1 cellular context compared by ENCODE assay signal in the genomic region with DNA sequence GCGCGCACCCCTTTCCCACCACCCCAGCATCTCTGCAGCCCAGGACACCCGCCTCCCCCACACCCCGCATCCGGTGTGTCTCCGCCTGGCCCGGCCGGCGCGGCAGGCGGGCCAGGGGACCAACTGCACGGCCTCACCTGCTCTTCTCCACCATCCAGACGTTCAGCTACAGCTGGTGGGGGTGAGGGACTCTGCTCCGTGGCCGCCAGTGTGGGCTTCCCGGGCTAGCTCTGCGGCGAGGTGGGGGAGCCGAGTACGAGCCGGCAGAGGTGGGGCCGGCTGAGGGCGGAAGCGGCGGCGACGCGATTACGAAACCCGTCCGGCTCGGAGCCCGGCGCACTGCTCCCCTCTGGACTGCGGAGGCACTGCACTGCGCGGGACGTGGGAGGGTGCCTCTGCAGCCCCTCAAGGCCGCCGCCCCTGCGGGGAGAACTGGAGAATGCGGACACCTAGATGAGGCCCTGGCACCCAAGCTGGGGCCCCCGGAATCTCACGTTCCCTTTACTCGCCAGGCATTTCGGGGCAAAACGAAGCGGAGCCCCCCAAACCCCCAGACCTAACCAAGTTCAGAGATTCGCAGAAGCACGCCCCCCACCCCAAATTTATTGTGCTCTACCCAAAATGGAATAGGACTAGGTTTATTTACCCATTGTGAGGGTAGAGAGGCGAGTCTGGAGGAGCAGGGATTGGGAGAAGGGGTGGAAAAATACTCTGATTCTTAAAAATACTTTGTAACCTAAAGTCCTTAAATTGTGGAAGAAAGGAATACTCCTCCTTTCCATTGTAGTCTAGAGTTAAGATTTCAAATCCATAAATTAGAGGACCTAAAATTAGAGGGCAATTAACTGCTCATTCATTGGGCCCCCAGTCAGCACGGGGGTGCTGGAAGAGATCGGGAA.
TF ChIP-seq lines count a peak whose summit lies in the region.

A gene with protein sequence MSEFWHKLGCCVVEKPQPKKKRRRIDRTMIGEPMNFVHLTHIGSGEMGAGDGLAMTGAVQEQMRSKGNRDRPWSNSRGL (minus strand): TSS at position 281 of the 899 bp plus-strand sequence. CDS start 3,892 bp downstream, outside the sequence.

TF ChIP-seq in HepG2, 621 proteins besides CTCF, POLR2A, EP300 and RAD21 (continued from another document and continues in another):
- TF ChIP-seq, protein P1, sequence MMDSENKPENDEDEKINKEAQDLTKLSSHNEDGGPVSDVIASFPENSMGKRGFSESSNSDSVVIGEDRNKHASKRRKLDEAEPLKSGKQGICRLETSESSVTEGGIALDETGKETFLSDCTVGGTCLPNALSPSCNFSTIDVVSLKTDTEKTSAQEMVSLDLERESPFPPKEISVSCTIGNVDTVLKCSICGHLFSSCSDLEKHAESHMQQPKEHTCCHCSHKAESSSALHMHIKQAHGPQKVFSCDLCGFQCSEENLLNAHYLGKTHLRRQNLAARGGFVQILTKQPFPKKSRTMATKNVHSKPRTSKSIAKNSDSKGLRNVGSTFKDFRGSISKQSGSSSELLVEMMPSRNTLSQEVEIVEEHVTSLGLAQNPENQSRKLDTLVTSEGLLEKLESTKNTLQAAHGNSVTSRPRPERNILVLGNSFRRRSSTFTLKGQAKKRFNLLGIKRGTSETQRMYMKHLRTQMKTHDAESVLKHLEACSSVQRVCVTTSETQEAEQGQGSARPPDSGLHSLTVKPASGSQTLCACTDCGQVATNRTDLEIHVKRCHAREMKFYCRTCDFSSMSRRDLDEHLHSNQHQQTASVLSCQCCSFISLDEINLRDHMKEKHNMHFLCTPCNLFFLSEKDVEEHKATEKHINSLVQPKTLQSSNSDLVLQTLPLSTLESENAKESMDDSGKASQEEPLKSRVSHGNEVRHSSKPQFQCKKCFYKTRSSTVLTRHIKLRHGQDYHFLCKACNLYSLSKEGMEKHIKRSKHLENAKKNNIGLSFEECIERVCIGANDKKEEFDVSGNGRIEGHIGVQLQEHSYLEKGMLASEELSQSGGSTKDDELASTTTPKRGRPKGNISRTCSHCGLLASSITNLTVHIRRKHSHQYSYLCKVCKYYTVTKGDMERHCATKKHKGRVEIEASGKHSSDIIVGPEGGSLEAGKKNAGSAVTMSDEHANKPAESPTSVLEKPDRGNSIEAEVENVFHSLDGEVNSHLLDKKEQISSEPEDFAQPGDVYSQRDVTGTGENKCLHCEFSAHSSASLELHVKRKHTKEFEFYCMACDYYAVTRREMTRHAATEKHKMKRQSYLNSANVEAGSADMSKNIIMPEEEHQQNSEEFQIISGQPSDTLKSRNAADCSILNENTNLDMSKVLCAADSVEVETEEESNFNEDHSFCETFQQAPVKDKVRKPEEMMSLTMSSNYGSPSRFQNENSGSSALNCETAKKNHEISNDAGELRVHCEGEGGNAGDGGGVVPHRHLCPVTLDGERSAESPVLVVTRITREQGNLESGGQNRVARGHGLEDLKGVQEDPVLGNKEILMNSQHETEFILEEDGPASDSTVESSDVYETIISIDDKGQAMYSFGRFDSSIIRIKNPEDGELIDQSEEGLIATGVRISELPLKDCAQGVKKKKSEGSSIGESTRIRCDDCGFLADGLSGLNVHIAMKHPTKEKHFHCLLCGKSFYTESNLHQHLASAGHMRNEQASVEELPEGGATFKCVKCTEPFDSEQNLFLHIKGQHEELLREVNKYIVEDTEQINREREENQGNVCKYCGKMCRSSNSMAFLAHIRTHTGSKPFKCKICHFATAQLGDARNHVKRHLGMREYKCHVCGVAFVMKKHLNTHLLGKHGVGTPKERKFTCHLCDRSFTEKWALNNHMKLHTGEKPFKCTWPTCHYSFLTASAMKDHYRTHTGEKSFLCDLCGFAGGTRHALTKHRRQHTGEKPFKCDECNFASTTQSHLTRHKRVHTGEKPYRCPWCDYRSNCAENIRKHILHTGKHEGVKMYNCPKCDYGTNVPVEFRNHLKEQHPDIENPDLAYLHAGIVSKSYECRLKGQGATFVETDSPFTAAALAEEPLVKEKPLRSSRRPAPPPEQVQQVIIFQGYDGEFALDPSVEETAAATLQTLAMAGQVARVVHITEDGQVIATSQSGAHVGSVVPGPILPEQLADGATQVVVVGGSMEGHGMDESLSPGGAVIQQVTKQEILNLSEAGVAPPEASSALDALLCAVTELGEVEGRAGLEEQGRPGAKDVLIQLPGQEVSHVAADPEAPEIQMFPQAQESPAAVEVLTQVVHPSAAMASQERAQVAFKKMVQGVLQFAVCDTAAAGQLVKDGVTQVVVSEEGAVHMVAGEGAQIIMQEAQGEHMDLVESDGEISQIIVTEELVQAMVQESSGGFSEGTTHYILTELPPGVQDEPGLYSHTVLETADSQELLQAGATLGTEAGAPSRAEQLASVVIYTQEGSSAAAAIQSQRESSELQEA (CRISPR knock-in tag; IDR thresholded peaks at IDR 0.05; ENCODE audit: not compliant biosample characterization): no peak
- TF ChIP-seq IKZF4 (CRISPR knock-in tag; IDR thresholded peaks at IDR 0.05; ENCODE audit: borderline replicate concordance, low read depth, not compliant biosample characterization) (no peak), KIAA2018 (CRISPR knock-in tag; IDR thresholded peaks at IDR 0.05; ENCODE audit: borderline replicate concordance) (no peak), ZNF607 (CRISPR knock-in tag; IDR thresholded peaks at IDR 0.05; ENCODE audit: borderline replicate concordance) (peak; percentile 74), ZSCAN25 (CRISPR knock-in tag; IDR thresholded peaks at IDR 0.05) (peak; percentile 91), NCOA5 (CRISPR knock-in tag; IDR thresholded peaks at IDR 0.05) (no peak), ZNF790 (CRISPR knock-in tag; IDR thresholded peaks at IDR 0.05; ENCODE audit: borderline replicate concordance) (peak; percentile 55; the same call in 1 of the 2 replicates), CENPT (CRISPR knock-in tag; IDR thresholded peaks at IDR 0.05; ENCODE audit: low read depth) (no peak), ZNF629 (CRISPR knock-in tag; conservative IDR thresholded peaks at IDR 0.05) (no peak), ZNF878 (CRISPR knock-in tag; IDR thresholded peaks at IDR 0.05) (no peak), KLF11 (CRISPR knock-in tag; IDR thresholded peaks at IDR 0.05) (peak; percentile 58; the same call in 1 of the 2 replicates), REXO4 (CRISPR knock-in tag; IDR thresholded peaks at IDR 0.05; ENCODE audit: borderline replicate concordance) (no peak), JUNB (CRISPR knock-in tag; IDR thresholded peaks at IDR 0.05; ENCODE audit: borderline replicate concordance) (no peak), ZBTB42 (CRISPR knock-in tag; IDR thresholded peaks at IDR 0.05) (no peak), POGZ (CRISPR knock-in tag; IDR thresholded peaks at IDR 0.05) (peak; percentile 74), ZNF605 (CRISPR knock-in tag; IDR thresholded peaks at IDR 0.05) (no peak), ZNF546 (CRISPR knock-in tag; conservative IDR thresholded peaks at IDR 0.05) (no peak), ZNF292 (CRISPR knock-in tag; IDR thresholded peaks at IDR 0.05; ENCODE audit: borderline replicate concordance, low read depth) (0 out of 2 replicates have a peak, but pooled peaks have one; percentile 38), PLSCR1 (CRISPR knock-in tag; IDR thresholded peaks at IDR 0.05; ENCODE audit: borderline replicate concordance) (no peak), ZNF496 (CRISPR knock-in tag; IDR thresholded peaks at IDR 0.05; ENCODE audit: insufficient replicate concordance) (no peak)
- TF ChIP-seq, protein P2, sequence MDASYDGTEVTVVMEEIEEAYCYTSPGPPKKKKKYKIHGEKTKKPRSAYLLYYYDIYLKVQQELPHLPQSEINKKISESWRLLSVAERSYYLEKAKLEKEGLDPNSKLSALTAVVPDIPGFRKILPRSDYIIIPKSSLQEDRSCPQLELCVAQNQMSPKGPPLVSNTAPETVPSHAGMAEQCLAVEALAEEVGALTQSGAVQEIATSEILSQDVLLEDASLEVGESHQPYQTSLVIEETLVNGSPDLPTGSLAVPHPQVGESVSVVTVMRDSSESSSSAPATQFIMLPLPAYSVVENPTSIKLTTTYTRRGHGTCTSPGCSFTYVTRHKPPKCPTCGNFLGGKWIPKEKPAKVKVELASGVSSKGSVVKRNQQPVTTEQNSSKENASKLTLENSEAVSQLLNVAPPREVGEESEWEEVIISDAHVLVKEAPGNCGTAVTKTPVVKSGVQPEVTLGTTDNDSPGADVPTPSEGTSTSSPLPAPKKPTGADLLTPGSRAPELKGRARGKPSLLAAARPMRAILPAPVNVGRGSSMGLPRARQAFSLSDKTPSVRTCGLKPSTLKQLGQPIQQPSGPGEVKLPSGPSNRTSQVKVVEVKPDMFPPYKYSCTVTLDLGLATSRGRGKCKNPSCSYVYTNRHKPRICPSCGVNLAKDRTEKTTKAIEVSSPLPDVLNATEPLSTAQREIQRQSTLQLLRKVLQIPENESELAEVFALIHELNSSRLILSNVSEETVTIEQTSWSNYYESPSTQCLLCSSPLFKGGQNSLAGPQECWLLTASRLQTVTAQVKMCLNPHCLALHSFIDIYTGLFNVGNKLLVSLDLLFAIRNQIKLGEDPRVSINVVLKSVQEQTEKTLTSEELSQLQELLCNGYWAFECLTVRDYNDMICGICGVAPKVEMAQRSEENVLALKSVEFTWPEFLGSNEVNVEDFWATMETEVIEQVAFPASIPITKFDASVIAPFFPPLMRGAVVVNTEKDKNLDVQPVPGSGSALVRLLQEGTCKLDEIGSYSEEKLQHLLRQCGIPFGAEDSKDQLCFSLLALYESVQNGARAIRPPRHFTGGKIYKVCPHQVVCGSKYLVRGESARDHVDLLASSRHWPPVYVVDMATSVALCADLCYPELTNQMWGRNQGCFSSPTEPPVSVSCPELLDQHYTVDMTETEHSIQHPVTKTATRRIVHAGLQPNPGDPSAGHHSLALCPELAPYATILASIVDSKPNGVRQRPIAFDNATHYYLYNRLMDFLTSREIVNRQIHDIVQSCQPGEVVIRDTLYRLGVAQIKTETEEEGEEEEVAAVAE (CRISPR knock-in tag; IDR thresholded peaks at IDR 0.05; ENCODE audit: borderline replicate concordance): no peak
- TF ChIP-seq, protein P3, sequence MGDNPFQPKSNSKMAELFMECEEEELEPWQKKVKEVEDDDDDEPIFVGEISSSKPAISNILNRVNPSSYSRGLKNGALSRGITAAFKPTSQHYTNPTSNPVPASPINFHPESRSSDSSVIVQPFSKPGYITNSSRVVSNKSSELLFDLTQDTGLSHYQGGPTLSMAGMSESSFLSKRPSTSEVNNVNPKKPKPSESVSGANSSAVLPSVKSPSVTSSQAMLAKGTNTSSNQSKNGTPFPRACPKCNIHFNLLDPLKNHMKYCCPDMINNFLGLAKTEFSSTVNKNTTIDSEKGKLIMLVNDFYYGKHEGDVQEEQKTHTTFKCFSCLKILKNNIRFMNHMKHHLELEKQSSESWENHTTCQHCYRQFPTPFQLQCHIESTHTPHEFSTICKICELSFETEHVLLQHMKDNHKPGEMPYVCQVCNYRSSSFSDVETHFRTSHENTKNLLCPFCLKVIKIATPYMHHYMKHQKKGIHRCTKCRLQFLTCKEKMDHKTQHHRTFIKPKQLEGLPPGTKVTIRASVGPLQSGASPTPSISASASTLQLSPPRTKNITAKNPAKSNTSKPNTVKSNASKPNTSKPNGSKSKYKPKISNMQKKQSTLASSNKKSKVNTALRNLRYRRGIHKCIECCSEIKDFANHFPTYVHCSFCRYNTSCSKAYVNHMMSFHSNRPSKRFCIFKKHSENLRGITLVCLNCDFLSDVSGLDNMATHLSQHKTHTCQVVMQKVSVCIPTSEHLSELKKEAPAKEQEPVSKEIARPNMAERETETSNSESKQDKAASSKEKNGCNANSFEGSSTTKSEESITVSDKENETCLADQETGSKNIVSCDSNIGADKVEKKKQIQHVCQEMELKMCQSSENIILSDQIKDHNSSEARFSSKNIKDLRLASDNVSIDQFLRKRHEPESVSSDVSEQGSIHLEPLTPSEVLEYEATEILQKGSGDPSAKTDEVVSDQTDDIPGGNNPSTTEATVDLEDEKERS (CRISPR knock-in tag; IDR thresholded peaks at IDR 0.05): peak; percentile 80; the same call in 1 of the 2 replicates
